ENCODE assay signal across 15 cellular contexts in the genomic region with DNA sequence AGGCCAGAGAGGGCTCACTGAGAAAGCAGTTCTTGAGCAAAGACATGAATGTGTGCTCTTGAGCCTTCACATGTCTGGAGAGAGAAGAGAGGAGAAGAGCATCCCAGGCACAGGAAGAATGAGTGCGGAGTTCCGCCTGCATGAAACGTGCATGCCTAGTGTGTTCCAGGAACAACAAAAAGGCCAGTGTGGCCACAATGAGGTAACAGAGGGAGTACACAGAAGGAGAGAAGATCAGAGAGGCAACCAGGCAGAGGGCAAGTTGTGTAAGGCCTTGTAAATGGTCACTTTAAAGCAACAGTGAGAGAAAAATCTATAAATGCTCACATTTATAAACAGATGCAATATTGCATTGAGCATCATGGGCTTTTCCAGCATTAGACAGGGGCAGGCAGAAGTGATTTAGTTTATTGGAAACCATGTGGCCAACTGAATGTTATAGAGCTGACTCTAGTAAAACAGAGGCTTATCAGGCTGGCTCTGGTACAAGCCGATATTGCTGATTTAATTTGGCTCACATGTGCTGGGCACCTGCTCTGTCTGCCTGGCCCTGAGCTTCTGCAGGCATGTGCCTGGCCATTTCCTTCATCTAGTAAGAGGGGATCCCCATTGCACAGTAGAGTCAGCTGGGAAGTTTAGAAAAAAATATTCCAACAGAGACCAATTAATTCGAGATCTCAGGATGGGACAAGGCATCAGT.
DNase-seq lines count a peak whose midpoint lies in the region; ATAC-seq, FAIRE-seq and TF ChIP-seq lines count a peak whose summit lies in the region.
"Had no signal": no experiment of that assay in that cellular context is flagged by ENCODE, and none has a peak within 500 bp of the region (broad histone marks: within the 10 kb centered on the region; RNA-seq: fewer than 3 reads in every experiment).

No MANE protein-coding gene starts in this region.

- H3K4me2 ChIP-seq in HepG2 (ENCODE audit: low read depth, low read length) (no peak overlapping the region), neural progenitor cell (no peak overlapping the region), PC-3 (ENCODE audit: low read length) (no peak overlapping the region)
- H3K4me2 ChIP-seq: BLaER1 treated with 17β-estradiol and CSF1 and Interleukin-3, amounts not matched to agents 10 nM and 100 nM had no signal

- no peaks in the 10 kb centered on the region for H3K9me3 ChIP-seq in liver (ENCODE audit: control insufficient read depth in 4 of 4, low read length in 3 of 4)
- H3K9me3 ChIP-seq in HepG2 (ENCODE audit: low read length): no peaks in the 10 kb centered on the region
- H3K9me3 ChIP-seq in neural progenitor cell (ENCODE audit: low read depth): no peaks in the 10 kb centered on the region
- no peaks in the 10 kb centered on the region for H3K9me3 ChIP-seq in PC-3 (ENCODE audit: low read length)
- H3K9me3 ChIP-seq: HAP-1 had no signal

- ATAC-seq in HepG2 (no peak), PC-3 (no peak)

- H4K20me1 ChIP-seq in HepG2 (ENCODE audit: insufficient read depth, low read length): no peaks in the 10 kb centered on the region
- no peaks in the 10 kb centered on the region for H4K20me1 ChIP-seq in neural progenitor cell (ENCODE audit: low read depth)
- H4K20me1 ChIP-seq in PC-3 (ENCODE audit: low read length): no peaks in the 10 kb centered on the region
- H4K20me1 ChIP-seq: BLaER1 treated with 17β-estradiol and CSF1 and Interleukin-3, amounts not matched to agents 10 nM and 100 nM had no signal

- DNase-seq in HepG2 (ENCODE audit: low spot score) (no peak), fibroblast of villous mesenchyme (ENCODE audit: low read depth) (peak; percentile 40), neural progenitor cell (ENCODE audit: low spot score) (no peak), PC-3 (no peak), D341Med (ENCODE audit: low spot score) (no peak), NCI-H146 (lab: John Stamatoyannopoulos, UW) (no peak)
- DNase-seq: 8988T; AML-193; CD4-positive, CD25-positive, alpha-beta regulatory T cell; DMS 273 treated with DMSO at 0.1 percent for 48 hours; HFFc6 had no signal

- H3K79me2 ChIP-seq in HepG2 (ENCODE audit: insufficient read depth, low read length) (no peaks in the 10 kb centered on the region), neural progenitor cell (ENCODE audit: low read depth) (no peaks in the 10 kb centered on the region), PC-3 (ENCODE audit: low read length) (no peaks in the 10 kb centered on the region)

- H3K9ac ChIP-seq in liver (ENCODE audit: low read depth in 1 of 2, low read length in 2 of 2) (no peak overlapping the region), HepG2 (ENCODE audit: insufficient read depth, low read depth, low read length) (no peak overlapping the region), neural progenitor cell (no peak overlapping the region), PC-3 (ENCODE audit: low read length) (no peak overlapping the region)
- H3K9ac ChIP-seq: BLaER1 treated with 17β-estradiol and CSF1 and Interleukin-3, amounts not matched to agents 10 nM and 100 nM had no signal

- H3F3A ChIP-seq in neural progenitor cell (ENCODE audit: low read depth) (no peaks in the 10 kb centered on the region), PC-3 (ENCODE audit: low read length, unreplicated experiment) (no peaks in the 10 kb centered on the region)

- no peaks in the 10 kb centered on the region for H3K27me3 Mint-ChIP-seq in neural progenitor cell (ENCODE audit: insufficient read depth, low read depth)

- H2AFZ ChIP-seq in HepG2 (ENCODE audit: low read length): no peak overlapping the region
- H2AFZ ChIP-seq in neural progenitor cell (replicated peaks): peak overlapping the region; percentile 22
- H2AFZ ChIP-seq in PC-3 (ENCODE audit: low read length): no peak overlapping the region

- CTCF ChIA-PET in HepG2 (lab: Yijun Ruan, JAX; ENCODE audit: low intra/inter-chr PET ratio, low total read pairs) (no interaction called here), PC-3 (lab: Charles Lee) (no interaction called here)

- BruUV-seq in HepG2 (replicated peaks; lab: Mats Ljungman, UMichigan) (no TSS peak), PC-3 (replicated peaks; lab: Mats Ljungman, UMichigan) (no TSS peak)

- H3K27me3 ChIP-seq in liver (ENCODE audit: control insufficient read depth in 4 of 4, insufficient read depth in 4 of 4, low read length in 3 of 4) (no peaks in the 10 kb centered on the region), HepG2 (ENCODE audit: control insufficient read depth in 1 of 2, insufficient read depth in 2 of 2, low read length in 2 of 2) (no peaks in the 10 kb centered on the region; a peak in 1 of 5 replicates), neural progenitor cell (no peaks in the 10 kb centered on the region), PC-3 (ENCODE audit: low read length) (no peaks in the 10 kb centered on the region)
- H3K27me3 ChIP-seq: BLaER1 treated with 17β-estradiol and CSF1 and Interleukin-3, amounts not matched to agents 10 nM and 100 nM had no signal

- no peak for TF ChIP-seq POLR2A in HepG2 (IDR thresholded peaks at IDR 0.05; ENCODE audit: insufficient read depth in 1 of 2, low read depth in 2 of 2, low read length in 2 of 2)

- TF ChIP-seq RAD21 in liver (IDR thresholded peaks at IDR 0.05) (no peak), HepG2 (CRISPR knock-in tag; IDR thresholded peaks at IDR 0.05) (no peak)

- H3K9me3 Mint-ChIP-seq in neural progenitor cell: peaks cover 4% of the 10 kb centered on the region
- H3K9me3 Mint-ChIP-seq: HFFc6 had no signal

- TF ChIP-seq EP300 in HepG2 (IDR thresholded peaks at IDR 0.05; ENCODE audit: low read depth in 2 of 2, low read length in 2 of 2) (no peak), HepG2 (CRISPR knock-in tag; IDR thresholded peaks at IDR 0.05; ENCODE audit: borderline replicate concordance) (no peak)

- no peaks in the 10 kb centered on the region for H3K9me2 ChIP-seq in PC-3 (replicated peaks; ENCODE audit: low read length)

- H3K4me1 ChIP-seq in liver (ENCODE audit: control insufficient read depth in 4 of 4, insufficient read depth in 4 of 4, low read length in 3 of 4) (peaks cover 0 to 5% (median 0%) of the 10 kb centered on the region in 4 donors), HepG2 (ENCODE audit: insufficient read depth, low read length) (no peaks in the 10 kb centered on the region), neural progenitor cell (no peaks in the 10 kb centered on the region), PC-3 (ENCODE audit: insufficient read depth, low read length) (no peaks in the 10 kb centered on the region)
- H3K4me1 ChIP-seq: HAP-1 had no signal

- H3K4me3 ChIP-seq in liver (ENCODE audit: low read depth in 1 of 3, low read length in 3 of 3) (no peak overlapping the region), HepG2 (replicated peaks in 1 of 3; ENCODE audit: insufficient read depth in 1 of 3, low read depth in 2 of 3, low read length in 3 of 3) (no peak overlapping the region), fibroblast of villous mesenchyme (ENCODE audit: low read depth, low read length) (no peak overlapping the region), neural progenitor cell (no peak overlapping the region), PC-3 (ENCODE audit: low read length) (no peak overlapping the region)
- H3K4me3 ChIP-seq: BLaER1 treated with 17β-estradiol and CSF1 and Interleukin-3, amounts not matched to agents 10 nM and 100 nM; HAP-1 had no signal

- intact Hi-C loops in HepG2 (cut with micrococcal nuclease; ENCODE audit: unreplicated experiment) (loop anchor here (10.0 kb wide), 1 partner anchor 597 kb away; no protein-coding TSS in a partner anchor), PC-3 (cut with micrococcal nuclease) (no loop called here)

- H3K27ac Mint-ChIP-seq in neural progenitor cell: no peak overlapping the region
- H3K27ac Mint-ChIP-seq: CD4-positive, CD25-positive, alpha-beta regulatory T cell; HFFc6 had no signal

- H3K36me3 ChIP-seq in liver (ENCODE audit: control insufficient read depth in 4 of 4, insufficient read depth in 3 of 4, low read depth in 1 of 4, low read length in 3 of 4): no peaks in the 10 kb centered on the region
- no peaks in the 10 kb centered on the region for H3K36me3 ChIP-seq in HepG2 (replicated peaks in 1 of 2; ENCODE audit: control insufficient read depth in 1 of 2, insufficient read depth in 2 of 2, low read length in 2 of 2)
- H3K36me3 ChIP-seq in neural progenitor cell: no peaks in the 10 kb centered on the region
- no peaks in the 10 kb centered on the region for H3K36me3 ChIP-seq in PC-3 (ENCODE audit: low read depth, low read length)
- H3K36me3 ChIP-seq: BLaER1 treated with 17β-estradiol and CSF1 and Interleukin-3, amounts not matched to agents 10 nM and 100 nM; HAP-1 had no signal

- in situ Hi-C loops in HepG2 (cut with HindIII; ENCODE audit: extremely low pct_ligation_motif_present, low pct_unique_long_range_greater_than_20kb): no loop called here

- TF ChIP-seq CTCF in liver (IDR thresholded peaks at IDR 0.05; ENCODE audit: low read depth, low read length, missing input control): no peak
- no peak for TF ChIP-seq CTCF in HepG2 (CRISPR knock-in tag; IDR thresholded peaks at IDR 0.05)
- TF ChIP-seq CTCF in fibroblast of villous mesenchyme (IDR thresholded peaks at IDR 0.05; ENCODE audit: insufficient read depth, low read depth, low read length): no peak
- no peak for TF ChIP-seq CTCF in neural progenitor cell (IDR thresholded peaks at IDR 0.05)
- TF ChIP-seq CTCF in PC-3 (conservative IDR thresholded peaks at IDR 0.05; ENCODE audit: low read depth, low read length): no peak

- FAIRE-seq in HepG2 (lab: Jason Lieb, UNC): no peak
- FAIRE-seq: H1 had no signal

- no peak overlapping the region for H3K27ac ChIP-seq in liver (ENCODE audit: low read depth in 1 of 2, low read length in 2 of 2)
- H3K27ac ChIP-seq in HepG2 (ENCODE audit: extremely low read length, insufficient read depth, low read length): no peak overlapping the region
- H3K27ac ChIP-seq in neural progenitor cell: no peak overlapping the region
- H3K27ac ChIP-seq in PC-3 (ENCODE audit: low read length): no peak overlapping the region
- H3K27ac ChIP-seq: BLaER1 treated with 17β-estradiol and CSF1 and Interleukin-3, amounts not matched to agents 10 nM and 100 nM had no signal

- H3K4me1 Mint-ChIP-seq in neural progenitor cell: no peaks in the 10 kb centered on the region
- H3K4me1 Mint-ChIP-seq: CD4-positive, CD25-positive, alpha-beta regulatory T cell had no signal

- 45% methylated on average over 5 of the region's 5 CpGs for WGBS in liver
- WGBS in HepG2 (ENCODE audit: low lambda C conversion rate): 8% methylated on average over 5 of the region's 5 CpGs

- POLR2A ChIA-PET in HepG2 (lab: Yijun Ruan, JAX): no interaction called here
- POLR2A ChIA-PET in PC-3 (lab: Charles Lee; ENCODE audit: unreplicated experiment): no interaction called here

- H3K36me3 Mint-ChIP-seq in neural progenitor cell: no peaks in the 10 kb centered on the region
- H3K36me3 Mint-ChIP-seq: CD4-positive, CD25-positive, alpha-beta regulatory T cell had no signal

- no peak overlapping the region for H3K4me3 Mint-ChIP-seq in neural progenitor cell
- H3K4me3 Mint-ChIP-seq: CD4-positive, CD25-positive, alpha-beta regulatory T cell; HFFc6 had no signal

TF ChIP-seq in liver, 16 proteins besides CTCF, POLR2A, EP300 and RAD21 (continues in another document):
- TF ChIP-seq GABPA (IDR thresholded peaks at IDR 0.05 in 1 of 2, conservative IDR thresholded peaks at IDR 0.05 in 1 of 2) (no peak), JUND (IDR thresholded peaks at IDR 0.05) (no peak)

TF ChIP-seq in HepG2, 621 proteins besides CTCF, POLR2A, EP300 and RAD21 (continues in another document):
- no peak for TF ChIP-seq ATAD3A (CRISPR knock-in tag; IDR thresholded peaks at IDR 0.05)
- no peak for TF ChIP-seq MYC (CRISPR knock-in tag; IDR thresholded peaks at IDR 0.05; ENCODE audit: borderline replicate concordance)
